12 cellular contexts compared by ENCODE assay signal in genomic region chr17:38671939-38672720, GRCh38. TPM values are rescaled to one million over a fixed set of nuclear protein-coding genes. Genes with fewer than 3 reads are reported as not detected.
A peak's percentile ranks its signal among the peaks of the same experiment; 100 is the strongest.
DNase-seq lines count a peak whose midpoint lies in the region; ATAC-seq and TF ChIP-seq lines count a peak whose summit lies in the region.
"Had no signal": no experiment of that assay in that cellular context is flagged by ENCODE, and none has a peak within 500 bp of the region (broad histone marks: within the 10 kb centered on the region; RNA-seq: fewer than 3 reads in every experiment).

No MANE protein-coding gene starts in this region.

- H3K9me3 ChIP-seq in cardiac muscle cell (ENCODE audit: low read depth): no peaks in the 10 kb centered on the region
- H3K9me3 ChIP-seq in iPS DF 6.9 (ENCODE audit: control insufficient read depth, insufficient read depth, low read length): no peaks in the 10 kb centered on the region
- H3K9me3 ChIP-seq: gastrocnemius medialis, upper lobe of right lung had no signal

- DNase-seq in cardiac muscle cell (ENCODE audit: low read depth in 1 of 2, low spot score in 1 of 2) (peak in 1 of 2 donors; percentile 28), cardiac septum (ENCODE audit: low spot score) (no peak), iPS DF 6.9 (ENCODE audit: low read depth, low spot score) (peak; percentile 63), SIG-M5 (lab: John Stamatoyannopoulos, UW) (no peak), cortex of kidney (lab: John Stamatoyannopoulos, UW) (no peak)
- DNase-seq in activated CD4-positive, alpha-beta memory T cell treated with anti-CD3 and anti-CD28 coated beads for 36 hours: no peak
- DNase-seq in activated CD4-positive, CD25-positive, alpha-beta regulatory T cell (lab: John Stamatoyannopoulos, UW): no peak
- DNase-seq: gastrocnemius medialis, NCI-H1694 treated with DMSO at 0.1 percent for 48 hours, right cardiac atrium, upper lobe of right lung had no signal

- peaks cover 69% of the 10 kb centered on the region for H3K27me3 ChIP-seq in cardiac muscle cell
- peaks cover 64% of the 10 kb centered on the region for H3K27me3 ChIP-seq in iPS DF 6.9 (ENCODE audit: control insufficient read depth, insufficient read depth, low read length)

- H3K4me1 ChIP-seq in cardiac muscle cell (ENCODE audit: low read depth): peaks cover 11% of the 10 kb centered on the region
- H3K4me1 ChIP-seq in iPS DF 6.9 (ENCODE audit: control insufficient read depth, insufficient read depth, low read length): peaks cover 8% of the 10 kb centered on the region

- no peak for ATAC-seq in stimulated activated memory B cell treated with anti-CD40 and anti-IgM and Interleukin-4, amounts not matched to agents 10 μg/mL and 1 μg/mL and 100 μg/mL, for 72 hours
- ATAC-seq: gastrocnemius medialis, right cardiac atrium, upper lobe of right lung had no signal

- intact Hi-C loops in cardiac septum (cut with DNase I): no loop called here
- intact Hi-C loops in activated CD4-positive, alpha-beta memory T cell treated with anti-CD3 and anti-CD28 coated beads for 36 hours (cut with micrococcal nuclease): loop anchor here (5.0 kb wide), 1 partner anchor 65 kb away; the partner anchor contains the start of gene SRCIN1

- no CpG with 5 or more reads among the region's 12 CpGs for WGBS in iPS DF 6.9 (ENCODE audit: insufficient coverage, insufficient read length)

- H3K27ac Mint-ChIP-seq in activated CD4-positive, alpha-beta memory T cell treated with anti-CD3 and anti-CD28 coated beads for 36 hours: peak overlapping the region; percentile 38
- no peak overlapping the region for H3K27ac Mint-ChIP-seq in stimulated activated memory B cell treated with anti-CD40 and anti-IgM and Interleukin-4, amounts not matched to agents 10 μg/mL and 1 μg/mL and 100 μg/mL, for 72 hours

- CTCF ChIA-PET in activated CD4-positive, alpha-beta memory T cell treated with anti-CD3 and anti-CD28 coated beads for 36 hours (lab: Charles Lee): interaction anchor here (0.6 to 10.4 kb wide), 4 partner anchors 9 to 317 kb away, joined by 3 to 210 read pairs (median 6); partner anchors contain the start of gene CISD3

- TF ChIP-seq CTCF in cardiac muscle cell (IDR thresholded peaks at IDR 0.05; ENCODE audit: low read depth, low read length): no peak

- peak overlapping the region; percentile 68 for H3K4me3 Mint-ChIP-seq in activated CD4-positive, alpha-beta memory T cell treated with anti-CD3 and anti-CD28 coated beads for 36 hours
- peak overlapping the region; percentile 6 for H3K4me3 Mint-ChIP-seq in stimulated activated memory B cell treated with anti-CD40 and anti-IgM and Interleukin-4, amounts not matched to agents 10 μg/mL and 1 μg/mL and 100 μg/mL, for 72 hours

- peaks cover 8% of the 10 kb centered on the region for H3K36me3 Mint-ChIP-seq in activated CD4-positive, alpha-beta memory T cell treated with anti-CD3 and anti-CD28 coated beads for 36 hours
- no peaks in the 10 kb centered on the region for H3K36me3 Mint-ChIP-seq in stimulated activated memory B cell treated with anti-CD40 and anti-IgM and Interleukin-4, amounts not matched to agents 10 μg/mL and 1 μg/mL and 100 μg/mL, for 72 hours

- H3K27ac ChIP-seq in cardiac muscle cell (no peak overlapping the region), iPS DF 6.9 (ENCODE audit: low read length) (no peak overlapping the region)
- H3K27ac ChIP-seq: gastrocnemius medialis, upper lobe of right lung had no signal

- H3K4me1 Mint-ChIP-seq in activated CD4-positive, alpha-beta memory T cell treated with anti-CD3 and anti-CD28 coated beads for 36 hours (ENCODE audit: low read depth): peaks cover 43% of the 10 kb centered on the region
- peaks cover 42% of the 10 kb centered on the region for H3K4me1 Mint-ChIP-seq in stimulated activated memory B cell treated with anti-CD40 and anti-IgM and Interleukin-4, amounts not matched to agents 10 μg/mL and 1 μg/mL and 100 μg/mL, for 72 hours

- H3K36me3 ChIP-seq in cardiac muscle cell: no peaks in the 10 kb centered on the region
- H3K36me3 ChIP-seq in iPS DF 6.9 (ENCODE audit: control insufficient read depth, insufficient read depth, low read length): no peaks in the 10 kb centered on the region
- H3K36me3 ChIP-seq: gastrocnemius medialis, upper lobe of right lung had no signal

- H3K9me3 Mint-ChIP-seq in activated CD4-positive, alpha-beta memory T cell treated with anti-CD3 and anti-CD28 coated beads for 36 hours: no peaks in the 10 kb centered on the region
- no peaks in the 10 kb centered on the region for H3K9me3 Mint-ChIP-seq in stimulated activated memory B cell treated with anti-CD40 and anti-IgM and Interleukin-4, amounts not matched to agents 10 μg/mL and 1 μg/mL and 100 μg/mL, for 72 hours

- POLR2A ChIA-PET in activated CD4-positive, alpha-beta memory T cell treated with anti-CD3 and anti-CD28 coated beads for 36 hours (lab: Charles Lee): interaction anchor here (1.1 kb wide), 1 partner anchor 59 kb away, joined by 3 read pairs; no protein-coding TSS in a partner anchor

- peaks cover 30% of the 10 kb centered on the region for H3K27me3 Mint-ChIP-seq in activated CD4-positive, alpha-beta memory T cell treated with anti-CD3 and anti-CD28 coated beads for 36 hours
- peaks cover 58% of the 10 kb centered on the region for H3K27me3 Mint-ChIP-seq in stimulated activated memory B cell treated with anti-CD40 and anti-IgM and Interleukin-4, amounts not matched to agents 10 μg/mL and 1 μg/mL and 100 μg/mL, for 72 hours

- H3K4me3 ChIP-seq in cardiac muscle cell (peak overlapping the region; percentile 54), iPS DF 6.9 (ENCODE audit: low read length) (peak overlapping the region; percentile 21; the same call in 1 of the 2 replicates)
- H3K4me3 ChIP-seq: gastrocnemius medialis, upper lobe of right lung had no signal

RNA-seq across cellular contexts. Expression of gene EPOP, which starts 2.6 kb away (rescaled TPM):
- total RNA-seq in cardiac muscle cell (13.4 and 13.9 TPM in 2 replicates), cardiac septum (2.3 TPM)
- polyA plus RNA-seq in cardiac muscle cell: 1.9 and 2.0 TPM in 2 replicates
- 10 to 100 TPM; 37.1 to 38.0 TPM for total RNA-seq in activated CD4-positive, alpha-beta memory T cell treated with anti-CD3 and anti-CD28 coated beads for 36 hours

RNA-seq across cellular contexts. Expression of gene MLLT6, which starts 32.9 kb away (rescaled TPM):
- total RNA-seq in cardiac muscle cell: 48.4 and 75.8 TPM in 2 replicates
- 10.5 and 17.4 TPM in 2 replicates for polyA plus RNA-seq in cardiac muscle cell
- total RNA-seq in cardiac septum: 92.2 TPM
- 100 to 1,000 TPM; 204 to 221 TPM for total RNA-seq in activated CD4-positive, alpha-beta memory T cell treated with anti-CD3 and anti-CD28 coated beads for 36 hours

RNA-seq across cellular contexts. Expression of gene CISD3, which starts 58.0 kb away (rescaled TPM):
- 4.9 and 7.4 TPM in 2 replicates for total RNA-seq in cardiac muscle cell
- 20.6 and 29.7 TPM in 2 replicates for polyA plus RNA-seq in cardiac muscle cell
- total RNA-seq in cardiac septum: 67.1 TPM
- 10 to 100 TPM; 54.7 to 59.1 TPM for total RNA-seq in activated CD4-positive, alpha-beta memory T cell treated with anti-CD3 and anti-CD28 coated beads for 36 hours
